Comparison of ENCODE assay signal across 1 cellular context in the genomic region with DNA sequence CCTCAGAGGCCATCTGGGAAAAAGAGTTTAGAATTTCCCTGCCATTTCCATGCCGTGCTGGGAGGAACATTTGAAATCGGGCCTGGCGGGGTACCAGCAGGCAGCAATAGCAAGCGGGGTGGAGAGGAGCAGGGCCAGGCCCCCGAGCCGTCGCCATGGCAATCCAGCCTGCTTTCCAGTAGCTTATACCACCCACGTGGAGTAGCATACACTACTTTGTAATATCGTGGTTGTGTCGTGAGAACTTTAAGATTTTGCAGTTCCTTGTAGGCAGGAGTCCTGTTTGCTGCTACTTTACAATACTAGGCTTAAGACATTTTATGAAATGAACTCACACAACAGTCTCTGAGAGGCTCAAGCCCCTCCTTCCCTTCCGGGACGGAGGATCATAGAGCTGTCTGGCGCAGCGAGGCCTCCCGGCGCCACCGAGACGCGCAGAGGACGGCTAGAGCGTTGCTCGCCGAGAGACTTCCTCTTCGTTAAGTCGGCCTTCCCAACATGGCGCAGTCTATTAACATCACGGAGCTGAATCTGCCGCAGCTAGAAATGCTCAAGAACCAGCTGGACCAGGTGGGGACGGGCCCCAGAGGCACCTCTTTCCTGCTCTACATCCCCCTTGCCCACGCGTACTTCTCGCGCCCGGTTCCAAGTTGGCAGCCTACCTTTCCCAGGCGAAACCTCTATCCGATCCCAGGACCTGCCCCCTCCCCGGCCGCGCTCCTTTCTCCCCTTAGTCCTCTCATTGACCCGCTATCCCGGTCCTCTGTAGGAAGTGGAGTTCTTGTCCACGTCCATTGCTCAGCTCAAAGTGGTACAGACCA.
TF ChIP-seq lines count a peak whose summit lies in the region.

Gene PFDN5 (plus strand): TSS at position 473 of the 821 bp plus-strand sequence. CDS start 26 bp downstream, at position 499.

TF ChIP-seq in WTC11, 78 proteins besides CTCF, POLR2A, EP300 and RAD21 (continued from another document):
- no peak for TF ChIP-seq PRDM15 (CRISPR knock-in tag; IDR thresholded peaks at IDR 0.05)
- TF ChIP-seq NFE2L1 (CRISPR knock-in tag; IDR thresholded peaks at IDR 0.05): 0 out of 2 replicates have a peak, but pooled peaks have one; percentile 10
- TF ChIP-seq, protein P1, sequence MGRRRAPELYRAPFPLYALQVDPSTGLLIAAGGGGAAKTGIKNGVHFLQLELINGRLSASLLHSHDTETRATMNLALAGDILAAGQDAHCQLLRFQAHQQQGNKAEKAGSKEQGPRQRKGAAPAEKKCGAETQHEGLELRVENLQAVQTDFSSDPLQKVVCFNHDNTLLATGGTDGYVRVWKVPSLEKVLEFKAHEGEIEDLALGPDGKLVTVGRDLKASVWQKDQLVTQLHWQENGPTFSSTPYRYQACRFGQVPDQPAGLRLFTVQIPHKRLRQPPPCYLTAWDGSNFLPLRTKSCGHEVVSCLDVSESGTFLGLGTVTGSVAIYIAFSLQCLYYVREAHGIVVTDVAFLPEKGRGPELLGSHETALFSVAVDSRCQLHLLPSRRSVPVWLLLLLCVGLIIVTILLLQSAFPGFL (CRISPR knock-in tag; IDR thresholded peaks at IDR 0.05; ENCODE audit: borderline replicate concordance): no peak
- peak; percentile 66; the same call in 1 of the 2 replicates for TF ChIP-seq ETV6 (CRISPR knock-in tag; IDR thresholded peaks at IDR 0.05)
- peak; percentile 76; the same call in 1 of the 2 replicates for TF ChIP-seq ARID4B (CRISPR knock-in tag; IDR thresholded peaks at IDR 0.05; ENCODE audit: borderline replicate concordance)
- TF ChIP-seq TEAD1 (CRISPR knock-in tag; IDR thresholded peaks at IDR 0.05): 0 out of 2 replicates have a peak, but pooled peaks have one; percentile 67
- TF ChIP-seq ATF2 (CRISPR knock-in tag; IDR thresholded peaks at IDR 0.05; ENCODE audit: borderline replicate concordance, low read depth): peak; percentile 22; the same call in 1 of the 2 replicates
- 0 out of 2 replicates have a peak, but pooled peaks have one; percentile 45 for TF ChIP-seq KAT7 (CRISPR knock-in tag; IDR thresholded peaks at IDR 0.05; ENCODE audit: borderline replicate concordance)
- peak; percentile 77 for TF ChIP-seq FOXP1 (CRISPR knock-in tag; IDR thresholded peaks at IDR 0.05; ENCODE audit: borderline replicate concordance)
- peak; percentile 15; the same call in 1 of the 2 replicates for TF ChIP-seq FOXP4 (CRISPR knock-in tag; IDR thresholded peaks at IDR 0.05)
- no peak for TF ChIP-seq TP53 (CRISPR knock-in tag; IDR thresholded peaks at IDR 0.05)
